In genomic region chr2:113858764-113859163, GRCh38 we compare ENCODE assay signal across 12 cellular contexts. TPM values are rescaled to one million over a fixed set of nuclear protein-coding genes. Genes with fewer than 3 reads are reported as not detected.
DNase-seq lines count a peak whose midpoint lies in the region; ATAC-seq and TF ChIP-seq lines count a peak whose summit lies in the region.
"Had no signal": no experiment of that assay in that cellular context is flagged by ENCODE, and none has a peak within 500 bp of the region (broad histone marks: within the 10 kb centered on the region; RNA-seq: fewer than 3 reads in every experiment).

No MANE protein-coding gene starts in this region.

- DNase-seq in GM23248 (peak; percentile 97), RWPE2 (ENCODE audit: low spot score) (no peak), fibroblast of gingiva (ENCODE audit: low read depth) (peak; percentile 74), smooth muscle cell (lab: John Stamatoyannopoulos, UW; ENCODE audit: unreplicated experiment) (no peak), NCI-H345 treated with DMSO at 0.1 percent for 48 hours (lab: John Stamatoyannopoulos, UW; ENCODE audit: unreplicated experiment) (no peak), NCI-H345 (lab: John Stamatoyannopoulos, UW) (no peak)
- DNase-seq in activated CD4-positive, alpha-beta T cell treated with anti-CD3 and anti-CD28 coated beads for 1 hour, result no peak
- DNase-seq: activated naive CD4-positive, alpha-beta T cell; foreskin melanocyte; natural killer cell; T-helper 9 cell had no signal

- 3 to 7% methylated on average over 5 of the region's 5 CpGs for WGBS in GM23248 (ENCODE audit: low coverage in 1 of 2, low lambda C conversion rate in 2 of 2, missing lambda C conversion rate in 2 of 2), 2 experiments
- WGBS in smooth muscle cell (ENCODE audit: low lambda C conversion rate), result 74% methylated on average over 5 of the region's 5 CpGs

- H3K27ac ChIP-seq in GM23248 (peak overlapping the region; percentile 91), RWPE2 (ENCODE audit: poor library complexity, severe bottlenecking) (peak overlapping the region; percentile 12), smooth muscle cell (ENCODE audit: low read depth) (peak overlapping the region; percentile 37)

- peaks cover 17% of the 10 kb centered on the region for H3F3A ChIP-seq in GM23248 (ENCODE audit: insufficient read depth)
- no peaks in the 10 kb centered on the region for H3F3A ChIP-seq in smooth muscle cell (ENCODE audit: low read depth)

- in situ Hi-C loops in GM23248 (cut with MboI), result no loop called here

- H3K9me3 ChIP-seq in GM23248 (ENCODE audit: low read depth) (no peaks in the 10 kb centered on the region), RWPE2 (ENCODE audit: severe bottlenecking) (no peaks in the 10 kb centered on the region), smooth muscle cell (replicated peaks; ENCODE audit: low read depth) (no peaks in the 10 kb centered on the region)

- H3K9ac ChIP-seq in GM23248 (peak overlapping the region; percentile 62), smooth muscle cell (ENCODE audit: low read depth) (no peak overlapping the region)

- peak overlapping the region; percentile 70 for H2AFZ ChIP-seq in GM23248
- no peak overlapping the region for H2AFZ ChIP-seq in smooth muscle cell (ENCODE audit: low read depth)

- H3K36me3 ChIP-seq in GM23248 (ENCODE audit: low read depth) (no peaks in the 10 kb centered on the region), RWPE2 (ENCODE audit: low read depth) (no peaks in the 10 kb centered on the region), smooth muscle cell (ENCODE audit: low read depth) (no peaks in the 10 kb centered on the region)

- H3K4me3 ChIP-seq in GM23248 (peak overlapping the region; percentile 31), RWPE2 (ENCODE audit: severe bottlenecking) (no peak overlapping the region), smooth muscle cell (no peak overlapping the region)

- H3K79me2 ChIP-seq in GM23248 (ENCODE audit: insufficient read depth), result no peaks in the 10 kb centered on the region
- no peaks in the 10 kb centered on the region for H3K79me2 ChIP-seq in smooth muscle cell (ENCODE audit: low read depth)

- H3K4me2 ChIP-seq in GM23248 (ENCODE audit: unreplicated experiment) (peak overlapping the region; percentile 80), smooth muscle cell (no peak overlapping the region)

- no peaks in the 10 kb centered on the region for H3K9me2 ChIP-seq in GM23248 (ENCODE audit: insufficient read depth)

- H3K27me3 ChIP-seq in GM23248 (replicated peaks; ENCODE audit: insufficient read depth) (no peaks in the 10 kb centered on the region), RWPE2 (ENCODE audit: insufficient read depth, poor library complexity, severe bottlenecking) (no peaks in the 10 kb centered on the region), smooth muscle cell (ENCODE audit: low read depth) (no peaks in the 10 kb centered on the region)

- H4K20me1 ChIP-seq in GM23248 (ENCODE audit: insufficient read depth) (no peaks in the 10 kb centered on the region), smooth muscle cell (ENCODE audit: low read depth) (no peaks in the 10 kb centered on the region)

- ATAC-seq in RWPE2 (ENCODE audit: low read depth) (peak; percentile 99), GM21529 (IDR thresholded peaks at IDR 0.05; ENCODE audit: unreplicated experiment) (no peak)
- ATAC-seq: natural killer cell had no signal

- H3K4me1 ChIP-seq in GM23248 (ENCODE audit: insufficient read depth) (peaks cover 16% of the 10 kb centered on the region), RWPE2 (ENCODE audit: insufficient read depth, poor library complexity, severe bottlenecking) (peaks cover 11% of the 10 kb centered on the region), smooth muscle cell (ENCODE audit: low read depth) (no peaks in the 10 kb centered on the region)

- TF ChIP-seq CTCF in RWPE2 (IDR thresholded peaks at IDR 0.05; ENCODE audit: poor library complexity, severe bottlenecking), result no peak
- no peak for TF ChIP-seq CTCF in smooth muscle cell (IDR thresholded peaks at IDR 0.05; ENCODE audit: borderline replicate concordance, insufficient read depth, poor library complexity, severe bottlenecking)

RNA-seq across cellular contexts. Expression of gene ACTR3, which starts 31.1 kb away (rescaled TPM):
- total RNA-seq in GM23248 (2014; rRNA removed; shearing (Covaris generic)), result 343 and 410 TPM in 2 replicates
- polyA plus RNA-seq in GM23248 (2016; fragmentation: Nextera tagmentation; extraction: Ambion mirVana) (361 and 377 TPM in 2 replicates), smooth muscle cell (173 and 199 TPM in 2 replicates)
- total RNA-seq in smooth muscle cell, result 257 and 263 TPM in 2 replicates

Comparison
In these comparisons a context has a peak if more than half of its experiments do, and no peak if none do; other contexts are left out.
1. DNase-seq: peak in GM23248 (single experiment) and fibroblast of gingiva (single experiment); none in RWPE2 (single experiment), smooth muscle cell (single experiment), activated CD4-positive, alpha-beta T cell treated with anti-CD3 and anti-CD28 coated beads for 1 hour (single experiment), NCI-H345 treated with DMSO at 0.1 percent for 48 hours (single experiment) and NCI-H345 (single experiment).
2. H3K27ac ChIP-seq: peak in every context shown above with its lines; median percentile 91 in GM23248; 37 in smooth muscle cell; 12 in RWPE2.